In the genomic region with DNA sequence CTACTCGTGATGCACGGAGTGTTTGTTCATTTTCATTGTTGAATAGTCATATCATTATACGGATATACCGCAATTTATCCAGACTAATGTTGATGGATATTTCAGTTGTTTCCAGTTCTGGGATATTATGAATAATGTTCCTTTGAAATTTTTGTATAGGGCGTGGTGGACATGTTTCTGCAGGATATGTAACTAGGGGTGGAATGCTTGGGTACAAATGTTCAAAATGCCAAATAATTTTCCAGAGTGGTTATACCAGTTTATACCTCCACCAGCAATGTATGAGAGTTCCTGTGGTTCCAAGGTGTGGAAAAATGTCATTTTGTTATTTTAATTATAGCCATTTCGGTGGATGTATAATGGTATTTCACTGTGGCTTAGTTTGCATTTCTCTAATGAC, we compare ENCODE assay signal across 19 cellular contexts.
"Had no signal": no experiment of that assay in that cellular context is flagged by ENCODE, and none has a peak within 500 bp of the region (broad histone marks: within the 10 kb centered on the region; RNA-seq: fewer than 3 reads in every experiment).

No MANE protein-coding gene starts in this region.

- H3K27ac Mint-ChIP-seq: activated CD4-positive, alpha-beta memory T cell treated with anti-CD3 and anti-CD28 coated beads, Interleukin-2, amount 10 ng/mL, durations not matched to agents 7 days and 5 days; activated CD4-positive, alpha-beta T cell treated with anti-CD3 and anti-CD28 coated beads for 36 hours; activated naive CD8-positive, alpha-beta T cell treated with anti-CD3 and anti-CD28 coated beads, Interleukin-2, amount 10 ng/mL, durations not matched to agents 7 days and 5 days; activated T-helper 1 cell treated with anti-CD3 and anti-CD28 coated beads, Interleukin-12 subunit alpha, Interleukin-12 subunit beta, Interleukin-2, Interleukin-4 antibody, amounts not matched to agents 30 ng/mL and 10 ng/mL and 1 ng/mL, durations not matched to agents 14 hours and 24 hours and 36 hours; nephron had no signal

- H3K4me3 ChIP-seq: dorsolateral prefrontal cortex, left ventricle myocardium inferior, skin epidermis, upper lobe of right lung had no signal

- H3K9me3 ChIP-seq: left ventricle myocardium inferior, upper lobe of right lung had no signal

- H3K27me3 ChIP-seq: dorsolateral prefrontal cortex, upper lobe of right lung had no signal

- H3K4me1 ChIP-seq: left ventricle myocardium inferior, upper lobe of right lung had no signal

- H3K27me3 Mint-ChIP-seq: activated CD4-positive, alpha-beta memory T cell treated with anti-CD3 and anti-CD28 coated beads, Interleukin-2, amount 10 ng/mL, durations not matched to agents 7 days and 5 days; activated CD4-positive, alpha-beta T cell treated with anti-CD3 and anti-CD28 coated beads for 36 hours; activated naive CD8-positive, alpha-beta T cell treated with anti-CD3 and anti-CD28 coated beads, Interleukin-2, amount 10 ng/mL, durations not matched to agents 7 days and 5 days; stimulated activated naive CD8-positive, alpha-beta T cell treated with anti-CD3 and anti-CD28 coated beads, Interleukin-15, Interleukin-2, amounts not matched to agents 100 ng/mL and 50 ng/mL, for 24 hours; T-helper 17 cell had no signal

- DNase-seq: activated CD4-positive, alpha-beta memory T cell treated with anti-CD3 and anti-CD28 coated beads, Interleukin-2, amount 10 ng/mL, durations not matched to agents 7 days and 5 days; activated CD4-positive, alpha-beta T cell treated with anti-CD3 and anti-CD28 coated beads for 36 hours; activated naive CD8-positive, alpha-beta T cell treated with anti-CD3 and anti-CD28 coated beads, Interleukin-2, amount 10 ng/mL, durations not matched to agents 7 days and 5 days; anterior cingulate cortex; dorsolateral prefrontal cortex; foreskin fibroblast; glutamatergic neuron; hypothalamus; left ventricle myocardium inferior; mesenchymal stem cell; nucleus accumbens; stimulated activated CD4-positive, alpha-beta T cell treated with anti-CD3 and anti-CD28 coated beads, Interleukin-4, amount 100 ng/mL, for 24 hours; T-helper 17 cell; upper lobe of right lung; WERI-Rb-1 had no signal

- H3K4me1 Mint-ChIP-seq: activated CD4-positive, alpha-beta T cell treated with anti-CD3 and anti-CD28 coated beads for 36 hours had no signal

- H3K27ac ChIP-seq: left ventricle myocardium inferior, upper lobe of right lung, WERI-Rb-1 had no signal

- ATAC-seq: activated CD4-positive, alpha-beta T cell treated with anti-CD3 and anti-CD28 coated beads for 36 hours; T-helper 17 cell; upper lobe of right lung had no signal

- H3K4me3 Mint-ChIP-seq: activated CD4-positive, alpha-beta memory T cell treated with anti-CD3 and anti-CD28 coated beads, Interleukin-2, amount 10 ng/mL, durations not matched to agents 7 days and 5 days; activated CD4-positive, alpha-beta T cell treated with anti-CD3 and anti-CD28 coated beads for 36 hours; activated naive CD8-positive, alpha-beta T cell treated with anti-CD3 and anti-CD28 coated beads, Interleukin-2, amount 10 ng/mL, durations not matched to agents 7 days and 5 days; activated T-helper 1 cell treated with anti-CD3 and anti-CD28 coated beads, Interleukin-12 subunit alpha, Interleukin-12 subunit beta, Interleukin-2, Interleukin-4 antibody, amounts not matched to agents 30 ng/mL and 10 ng/mL and 1 ng/mL, durations not matched to agents 14 hours and 24 hours and 36 hours; nephron; stimulated activated naive CD8-positive, alpha-beta T cell treated with anti-CD3 and anti-CD28 coated beads, Interleukin-15, Interleukin-2, amounts not matched to agents 100 ng/mL and 50 ng/mL, for 24 hours; T-helper 17 cell had no signal

- H3K9me3 Mint-ChIP-seq: activated CD4-positive, alpha-beta memory T cell treated with anti-CD3 and anti-CD28 coated beads, Interleukin-2, amount 10 ng/mL, durations not matched to agents 7 days and 5 days; activated naive CD8-positive, alpha-beta T cell treated with anti-CD3 and anti-CD28 coated beads, Interleukin-2, amount 10 ng/mL, durations not matched to agents 7 days and 5 days; activated T-helper 1 cell treated with anti-CD3 and anti-CD28 coated beads, Interleukin-12 subunit alpha, Interleukin-12 subunit beta, Interleukin-2, Interleukin-4 antibody, amounts not matched to agents 30 ng/mL and 10 ng/mL and 1 ng/mL, durations not matched to agents 14 hours and 24 hours and 36 hours; nephron; stimulated activated naive CD8-positive, alpha-beta T cell treated with anti-CD3 and anti-CD28 coated beads, Interleukin-15, Interleukin-2, amounts not matched to agents 100 ng/mL and 50 ng/mL, for 24 hours had no signal
